Comparison of ENCODE assay signal across 1 cellular context in the genomic region with DNA sequence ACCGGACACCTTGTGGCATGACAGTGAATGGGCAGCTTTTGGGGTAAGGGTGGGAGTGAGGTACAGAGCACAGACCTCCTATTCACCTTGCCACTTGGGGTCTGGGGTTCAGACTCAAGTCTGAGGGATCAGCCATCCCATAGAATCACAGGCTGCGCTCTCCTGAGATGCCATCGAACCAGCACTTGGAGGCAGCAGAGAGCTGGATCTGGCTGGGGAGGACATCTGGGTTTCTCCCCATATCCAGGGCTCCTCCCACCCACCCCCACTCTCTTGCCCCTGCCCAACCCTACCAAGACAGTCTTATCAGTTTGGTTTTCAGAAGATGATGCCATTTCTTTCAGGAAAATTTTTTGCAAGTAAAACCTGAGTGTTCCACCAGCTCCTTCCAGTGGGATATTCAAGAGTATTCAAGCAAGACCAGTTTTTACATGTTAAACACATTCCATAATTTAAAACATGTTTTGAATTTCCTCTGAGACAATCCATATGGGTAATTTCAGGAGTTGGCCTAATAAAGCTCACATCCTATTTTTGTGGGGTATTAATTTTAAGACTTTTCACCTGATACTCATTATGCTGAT.
TF ChIP-seq lines count a peak whose summit lies in the region.

No MANE protein-coding gene starts in this region.

TF ChIP-seq in GM23338, 12 proteins besides CTCF, POLR2A, EP300 and RAD21 (continued from another document):
- TF ChIP-seq, protein P1, sequence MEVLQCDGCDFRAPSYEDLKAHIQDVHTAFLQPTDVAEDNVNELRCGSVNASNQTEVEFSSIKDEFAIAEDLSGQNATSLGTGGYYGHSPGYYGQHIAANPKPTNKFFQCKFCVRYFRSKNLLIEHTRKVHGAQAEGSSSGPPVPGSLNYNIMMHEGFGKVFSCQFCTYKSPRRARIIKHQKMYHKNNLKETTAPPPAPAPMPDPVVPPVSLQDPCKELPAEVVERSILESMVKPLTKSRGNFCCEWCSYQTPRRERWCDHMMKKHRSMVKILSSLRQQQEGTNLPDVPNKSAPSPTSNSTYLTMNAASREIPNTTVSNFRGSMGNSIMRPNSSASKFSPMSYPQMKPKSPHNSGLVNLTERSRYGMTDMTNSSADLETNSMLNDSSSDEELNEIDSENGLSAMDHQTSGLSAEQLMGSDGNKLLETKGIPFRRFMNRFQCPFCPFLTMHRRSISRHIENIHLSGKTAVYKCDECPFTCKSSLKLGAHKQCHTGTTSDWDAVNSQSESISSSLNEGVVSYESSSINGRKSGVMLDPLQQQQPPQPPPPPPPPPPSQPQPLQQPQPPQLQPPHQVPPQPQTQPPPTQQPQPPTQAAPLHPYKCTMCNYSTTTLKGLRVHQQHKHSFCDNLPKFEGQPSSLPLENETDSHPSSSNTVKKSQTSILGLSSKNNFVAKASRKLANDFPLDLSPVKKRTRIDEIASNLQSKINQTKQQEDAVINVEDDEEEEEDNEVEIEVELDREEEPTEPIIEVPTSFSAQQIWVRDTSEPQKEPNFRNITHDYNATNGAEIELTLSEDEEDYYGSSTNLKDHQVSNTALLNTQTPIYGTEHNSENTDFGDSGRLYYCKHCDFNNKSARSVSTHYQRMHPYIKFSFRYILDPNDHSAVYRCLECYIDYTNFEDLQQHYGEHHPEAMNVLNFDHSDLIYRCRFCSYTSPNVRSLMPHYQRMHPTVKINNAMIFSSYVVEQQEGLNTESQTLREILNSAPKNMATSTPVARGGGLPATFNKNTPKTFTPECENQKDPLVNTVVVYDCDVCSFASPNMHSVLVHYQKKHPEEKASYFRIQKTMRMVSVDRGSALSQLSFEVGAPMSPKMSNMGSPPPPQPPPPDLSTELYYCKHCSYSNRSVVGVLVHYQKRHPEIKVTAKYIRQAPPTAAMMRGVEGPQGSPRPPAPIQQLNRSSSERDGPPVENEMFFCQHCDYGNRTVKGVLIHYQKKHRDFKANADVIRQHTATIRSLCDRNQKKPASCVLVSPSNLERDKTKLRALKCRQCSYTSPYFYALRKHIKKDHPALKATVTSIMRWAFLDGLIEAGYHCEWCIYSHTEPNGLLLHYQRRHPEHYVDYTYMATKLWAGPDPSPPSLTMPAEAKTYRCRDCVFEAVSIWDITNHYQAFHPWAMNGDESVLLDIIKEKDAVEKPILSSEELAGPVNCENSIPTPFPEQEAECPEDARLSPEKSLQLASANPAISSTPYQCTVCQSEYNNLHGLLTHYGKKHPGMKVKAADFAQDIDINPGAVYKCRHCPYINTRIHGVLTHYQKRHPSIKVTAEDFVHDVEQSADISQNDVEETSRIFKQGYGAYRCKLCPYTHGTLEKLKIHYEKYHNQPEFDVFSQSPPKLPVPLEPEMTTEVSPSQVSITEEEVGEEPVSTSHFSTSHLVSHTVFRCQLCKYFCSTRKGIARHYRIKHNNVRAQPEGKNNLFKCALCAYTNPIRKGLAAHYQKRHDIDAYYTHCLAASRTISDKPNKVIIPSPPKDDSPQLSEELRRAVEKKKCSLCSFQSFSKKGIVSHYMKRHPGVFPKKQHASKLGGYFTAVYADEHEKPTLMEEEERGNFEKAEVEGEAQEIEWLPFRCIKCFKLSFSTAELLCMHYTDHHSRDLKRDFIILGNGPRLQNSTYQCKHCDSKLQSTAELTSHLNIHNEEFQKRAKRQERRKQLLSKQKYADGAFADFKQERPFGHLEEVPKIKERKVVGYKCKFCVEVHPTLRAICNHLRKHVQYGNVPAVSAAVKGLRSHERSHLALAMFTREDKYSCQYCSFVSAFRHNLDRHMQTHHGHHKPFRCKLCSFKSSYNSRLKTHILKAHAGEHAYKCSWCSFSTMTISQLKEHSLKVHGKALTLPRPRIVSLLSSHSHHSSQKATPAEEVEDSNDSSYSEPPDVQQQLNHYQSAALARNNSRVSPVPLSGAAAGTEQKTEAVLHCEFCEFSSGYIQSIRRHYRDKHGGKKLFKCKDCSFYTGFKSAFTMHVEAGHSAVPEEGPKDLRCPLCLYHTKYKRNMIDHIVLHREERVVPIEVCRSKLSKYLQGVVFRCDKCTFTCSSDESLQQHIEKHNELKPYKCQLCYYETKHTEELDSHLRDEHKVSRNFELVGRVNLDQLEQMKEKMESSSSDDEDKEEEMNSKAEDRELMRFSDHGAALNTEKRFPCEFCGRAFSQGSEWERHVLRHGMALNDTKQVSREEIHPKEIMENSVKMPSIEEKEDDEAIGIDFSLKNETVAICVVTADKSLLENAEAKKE (CRISPR knock-in tag; IDR thresholded peaks at IDR 0.05) = no peak
- no peak for TF ChIP-seq CREB1 (CRISPR knock-in tag; IDR thresholded peaks at IDR 0.05; ENCODE audit: low read depth)
